Comparison of ENCODE assay signal across 9 cellular contexts in the genomic region with DNA sequence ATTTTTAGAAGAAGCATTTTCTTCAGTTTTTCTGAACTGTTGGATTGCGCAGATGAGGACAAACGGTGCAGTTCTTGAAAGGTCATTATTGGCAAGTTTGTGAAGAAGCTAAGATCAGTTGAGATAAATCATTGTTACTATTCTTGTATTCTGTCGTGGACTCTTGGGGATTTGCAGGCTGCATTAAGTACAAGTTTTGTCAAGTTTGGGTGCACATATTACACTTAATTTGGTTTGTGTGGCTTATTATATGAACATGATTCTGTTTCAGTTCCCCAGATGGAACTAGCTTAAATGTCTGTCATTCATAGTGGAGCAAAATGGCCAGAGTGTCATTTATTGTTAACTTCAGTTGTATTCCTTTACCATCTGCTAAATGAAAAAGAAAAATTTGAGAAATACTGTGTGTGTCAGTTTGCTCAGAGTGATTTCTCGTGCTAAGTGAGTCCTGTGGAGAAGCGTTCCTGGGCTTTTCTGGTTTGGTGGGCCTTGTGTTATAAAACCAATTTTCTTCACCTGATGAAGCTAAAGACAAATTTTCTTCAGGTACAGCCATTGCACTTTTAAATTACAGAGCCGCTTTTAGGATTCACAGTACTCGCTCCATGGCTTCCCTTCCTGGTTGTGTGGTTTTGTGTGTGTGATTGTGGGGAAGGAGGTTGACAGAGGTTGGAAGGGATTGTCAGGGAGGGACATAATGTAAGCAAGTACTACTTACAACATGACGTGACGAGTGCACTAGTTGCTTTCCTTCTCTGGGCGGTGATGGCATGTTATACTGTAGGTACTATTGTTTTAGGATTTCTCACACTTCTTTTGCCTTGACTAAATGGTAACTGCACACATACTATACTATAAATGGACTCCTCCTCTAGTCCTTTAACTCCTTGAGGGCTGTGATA. TPM values are rescaled to one million over a fixed set of nuclear protein-coding genes. Genes with fewer than 3 reads are reported as not detected.
DNase-seq lines count a peak whose midpoint lies in the region; ATAC-seq, FAIRE-seq and TF ChIP-seq lines count a peak whose summit lies in the region.
"Had no signal": no experiment of that assay in that cellular context is flagged by ENCODE, and none has a peak within 500 bp of the region (broad histone marks: within the 10 kb centered on the region; RNA-seq: fewer than 3 reads in every experiment).

No MANE protein-coding gene starts in this region.

- H3K36me3 ChIP-seq in GM12878 (ENCODE audit: control insufficient read depth in 2 of 2, insufficient read depth in 2 of 2, low read length in 1 of 2): no peaks in the 10 kb centered on the region
- H3K36me3 ChIP-seq in mesendoderm (ENCODE audit: control insufficient read depth, insufficient read depth, low read length): no peaks in the 10 kb centered on the region

- H3K79me2 ChIP-seq in GM12878 (ENCODE audit: control insufficient read depth, insufficient read depth, low read length): peaks cover 59% of the 10 kb centered on the region
- H3K79me2 ChIP-seq in mesendoderm (ENCODE audit: control insufficient read depth, insufficient read depth, low read length): peaks cover 54% of the 10 kb centered on the region

- H3K4me3 Mint-ChIP-seq in stimulated activated naive CD8-positive, alpha-beta T cell treated with anti-CD3 and anti-CD28 coated beads, Interleukin-15, Interleukin-2, amounts not matched to agents 100 ng/mL and 50 ng/mL, for 24 hours: peak overlapping the region; percentile 85

- TF ChIP-seq POLR2A in GM12878 (IDR thresholded peaks at IDR 0.05; ENCODE audit: low read depth, low read length): no peak

- SMC1A ChIA-PET in GM12878 (lab: Charles Lee; ENCODE audit: uncharacterized antibody, unreplicated experiment): interaction anchor here (0.8 to 6.9 kb wide), 19 partner anchors 12 to 107 kb away, joined by 3 to 70 read pairs (median 4); no protein-coding TSS in a partner anchor

- H3K9me3 Mint-ChIP-seq in stimulated activated naive CD8-positive, alpha-beta T cell treated with anti-CD3 and anti-CD28 coated beads, Interleukin-15, Interleukin-2, amounts not matched to agents 100 ng/mL and 50 ng/mL, for 24 hours: no peaks in the 10 kb centered on the region

- POLR2A ChIA-PET in GM12878 (lab: Charles Lee): interaction anchor here (0.7 to 5.6 kb wide), 11 partner anchors 16 to 93 kb away, joined by 3 to 47 read pairs (median 4); no protein-coding TSS in a partner anchor

- peak; percentile 74 for FAIRE-seq in GM12878 (lab: Jason Lieb, UNC)

- H3K27me3 ChIP-seq in GM12878 (replicated peaks in 1 of 2; ENCODE audit: control insufficient read depth in 2 of 2, insufficient read depth in 2 of 2, low read length in 1 of 2) (no peaks in the 10 kb centered on the region; a peak in 1 of 4 replicates), mesendoderm (ENCODE audit: insufficient read depth, low read length, poor library complexity) (no peaks in the 10 kb centered on the region)

- peaks cover 27% of the 10 kb centered on the region for H3K36me3 Mint-ChIP-seq in stimulated activated naive CD8-positive, alpha-beta T cell treated with anti-CD3 and anti-CD28 coated beads, Interleukin-15, Interleukin-2, amounts not matched to agents 100 ng/mL and 50 ng/mL, for 24 hours (ENCODE audit: low read depth)

- no peak overlapping the region for H3K18ac ChIP-seq in mesendoderm (ENCODE audit: low read length)

- intact Hi-C loops in GM12878 (cut with micrococcal nuclease; ENCODE audit: unreplicated experiment): loop anchor here (1.0 to 10.0 kb wide), 5 partner anchors 21 to 313 kb away; no protein-coding TSS in a partner anchor

- no peak overlapping the region for H2BK15ac ChIP-seq in mesendoderm (replicated peaks; ENCODE audit: low read depth)

- no peak for TF ChIP-seq CTCF in GM12878 (IDR thresholded peaks at IDR 0.05 in 2 of 3, conservative IDR thresholded peaks at IDR 0.05 in 1 of 3; ENCODE audit: control insufficient read depth in 2 of 3, extremely low read depth in 1 of 3, insufficient read depth in 1 of 3, low read depth in 3 of 3, low read length in 3 of 3)

- RAD21 ChIA-PET in GM12878 (lab: Charles Lee; ENCODE audit: unreplicated experiment): interaction anchor here (0.8 to 8.2 kb wide), 11 partner anchors 21 to 85 kb away, joined by 3 to 121 read pairs (median 7); no protein-coding TSS in a partner anchor

- no peak overlapping the region for H4K5ac ChIP-seq in mesendoderm (ENCODE audit: low read length)

- H3K4me1 Mint-ChIP-seq in stimulated activated naive CD8-positive, alpha-beta T cell treated with anti-CD3 and anti-CD28 coated beads, Interleukin-15, Interleukin-2, amounts not matched to agents 100 ng/mL and 50 ng/mL, for 24 hours (ENCODE audit: low read depth): peaks cover 72% of the 10 kb centered on the region

- no peak overlapping the region for H3K23ac ChIP-seq in mesendoderm (ENCODE audit: low read length)

- H3K4me1 ChIP-seq in GM12878 (ENCODE audit: control insufficient read depth, insufficient read depth, low read length): peaks cover 13% of the 10 kb centered on the region; the same call in 1 of the 2 replicates
- peaks cover 8% of the 10 kb centered on the region for H3K4me1 ChIP-seq in mesendoderm (ENCODE audit: control insufficient read depth, low read depth, low read length)

- BruUV-seq in GM12878 (replicated peaks; lab: Mats Ljungman, UMichigan): TSS peak; percentile 66

- H3K27me3 Mint-ChIP-seq in stimulated activated naive CD8-positive, alpha-beta T cell treated with anti-CD3 and anti-CD28 coated beads, Interleukin-15, Interleukin-2, amounts not matched to agents 100 ng/mL and 50 ng/mL, for 24 hours: no peaks in the 10 kb centered on the region

- peak overlapping the region; percentile 73 for H3K56ac ChIP-seq in mesendoderm (ENCODE audit: low read length)

- WGBS in GM12878 (ENCODE audit: insufficient coverage, insufficient replicate concordance, low lambda C conversion rate, missing lambda C conversion rate): 29% methylated on average over 10 of the region's 10 CpGs
- no CpG with 5 or more reads among the region's 10 CpGs for WGBS in mesendoderm (ENCODE audit: extremely low coverage, insufficient coverage, low lambda C conversion rate)

- no peaks in the 10 kb centered on the region for H4K20me1 ChIP-seq in GM12878 (ENCODE audit: control insufficient read depth, insufficient read depth)

- H3K4ac ChIP-seq in mesendoderm (ENCODE audit: low read depth, low read length): no peak overlapping the region

- H3K79me1 ChIP-seq in mesendoderm (ENCODE audit: low read length): peaks cover 6% of the 10 kb centered on the region

- peak overlapping the region; percentile 80 for H3K4me3 ChIP-seq in GM12878
- H3K4me3 ChIP-seq in mesendoderm (ENCODE audit: low read length): peak overlapping the region; percentile 3

- H3K9ac ChIP-seq in GM12878 (ENCODE audit: control insufficient read depth, insufficient read depth, low read length) (peak overlapping the region; percentile 74), mesendoderm (ENCODE audit: low read length) (peak overlapping the region; percentile 65)

- ATAC-seq in stimulated activated naive CD8-positive, alpha-beta T cell treated with anti-CD3 and anti-CD28 coated beads, Interleukin-15, Interleukin-2, amounts not matched to agents 100 U/mL and 50 U/mL, for 24 hours: no peak
- ATAC-seq in GM12878: peak; percentile 1; the same call in 1 of the 3 replicates
- no peak for ATAC-seq in HG02588 (IDR thresholded peaks at IDR 0.05; ENCODE audit: unreplicated experiment)
- no peak for ATAC-seq in activated CD4-positive, CD25-positive, alpha-beta regulatory T cell treated with anti-CD3 and anti-CD28 coated beads, Interleukin-2, amount 50 U/mL, for 24 hours

- H3K4me2 ChIP-seq in GM12878 (ENCODE audit: control insufficient read depth, insufficient read depth): peak overlapping the region; percentile 76
- peak overlapping the region; percentile 59 for H3K4me2 ChIP-seq in mesendoderm (ENCODE audit: low read length)

- CTCF ChIA-PET in GM12878 (lab: Yijun Ruan, JAX): interaction anchor here (1.0 to 6.8 kb wide), 8 partner anchors 22 to 107 kb away, joined by 3 to 80 read pairs (median 6); no protein-coding TSS in a partner anchor

- TF ChIP-seq RAD21 in GM12878 (IDR thresholded peaks at IDR 0.05; ENCODE audit: insufficient read depth, low read depth, low read length): no peak

- peak overlapping the region; percentile 27 for H2AK5ac ChIP-seq in mesendoderm (ENCODE audit: low read length)

- H2BK5ac ChIP-seq in mesendoderm (ENCODE audit: low read length): no peak overlapping the region

- in situ Hi-C loops in GM12878 (cut with MboI): no loop called here

- DNase-seq in stimulated activated naive CD8-positive, alpha-beta T cell treated with anti-CD3 and anti-CD28 coated beads, Interleukin-15, Interleukin-2, amounts not matched to agents 100 U/mL and 50 U/mL, for 24 hours: no peak
- DNase-seq in GM12878 (ENCODE audit: low read depth, low spot score) (peak; percentile 48), mesendoderm (no peak), islet precursor cell (no peak), NCI-H1105 (lab: John Stamatoyannopoulos, UW) (no peak)
- DNase-seq: NCI-H2029 treated with DMSO at 0.1 percent for 48 hours had no signal

- peak overlapping the region; percentile 78 for H3K27ac ChIP-seq in GM12878 (ENCODE audit: control insufficient read depth, insufficient read depth)
- H3K27ac ChIP-seq in mesendoderm (ENCODE audit: low read depth, low read length): no peak overlapping the region

- no peak overlapping the region for H2BK120ac ChIP-seq in mesendoderm (ENCODE audit: low read depth, low read length)

- H3K27ac Mint-ChIP-seq in stimulated activated naive CD8-positive, alpha-beta T cell treated with anti-CD3 and anti-CD28 coated beads, Interleukin-15, Interleukin-2, amounts not matched to agents 100 ng/mL and 50 ng/mL, for 24 hours: peak overlapping the region; percentile 88

- no peak overlapping the region for H4K8ac ChIP-seq in mesendoderm (ENCODE audit: low read depth, low read length)

- no peak overlapping the region for H2AFZ ChIP-seq in GM12878 (ENCODE audit: control insufficient read depth, low read depth, low read length)

- no peaks in the 10 kb centered on the region for H3K9me3 ChIP-seq in GM12878 (replicated peaks; ENCODE audit: control insufficient read depth, insufficient read depth, low read length)

- peak; percentile 38 to 71; a peak in 3 of 4 replicates for TF ChIP-seq EP300 in GM12878 (IDR thresholded peaks at IDR 0.05; ENCODE audit: borderline replicate concordance in 1 of 2, control insufficient read depth in 1 of 2, low read depth in 2 of 2, low read length in 2 of 2)

RNA-seq across cellular contexts. Expression of gene AKAP13, which starts 1.7 kb away (rescaled TPM):
- total RNA-seq in GM12878 (2013; cell fraction: nucleolus; rRNA removed): 399 and 407 TPM in 2 replicates
- 59.1 and 59.6 TPM in 2 replicates for total RNA-seq in GM12878 (2014; rRNA removed)
- 63.4 and 65.5 TPM in 2 replicates for total RNA-seq in GM12878 (2014; rRNA removed; fragmentation: Illumina TruSeq; extraction: Trizol)
- total RNA-seq in GM12878 (2021): 67.0 and 74.9 TPM in 2 replicates
- polyA plus RNA-seq in GM12878 (2011; ENCODE audit: low read depth): 39.2 TPM
- 29.7 and 36.3 TPM in 2 replicates for polyA plus RNA-seq in GM12878 (2011; rRNA removed)
- 40.3 and 63.4 TPM in 2 replicates for polyA plus RNA-seq in GM12878 (2011; cell fraction: cytosol; rRNA removed)
- 75.9 and 95.9 TPM in 2 replicates for polyA plus RNA-seq in GM12878 (2011; cell fraction: nucleus; rRNA removed)
- 56.2 and 76.5 TPM in 2 replicates for polyA plus RNA-seq in GM12878 (2012)
- 55.8 and 56.2 TPM in 2 replicates for polyA plus RNA-seq in GM12878 (2014; fragmentation: Illumina TruSeq; extraction: Trizol)
- polyA plus RNA-seq in GM12878 (2014; fragmentation: Nextera tagmentation; extraction: Ambion mirVana): 10 to 100 TPM; 14.4 to 21.5 TPM
- 41.4 and 42.3 TPM in 2 replicates for polyA plus RNA-seq in GM12878 (2014; rRNA removed)
- 10 to 100 TPM; 54.5 to 56.3 TPM for polyA plus RNA-seq in GM12878 (2016; fragmentation: Nextera tagmentation; extraction: Ambion mirVana)
- 110 and 178 TPM in 2 replicates for polyA minus RNA-seq in GM12878 (2011; rRNA and poly(A)+ RNA removed)
- polyA minus RNA-seq in GM12878 (2011; cell fraction: cytosol; rRNA and poly(A)+ RNA removed): 61.3 and 76.6 TPM in 2 replicates
- 119 and 203 TPM in 2 replicates for polyA minus RNA-seq in GM12878 (2011; cell fraction: nucleus; rRNA and poly(A)+ RNA removed)
- 23.0 TPM for polyA plus RNA-seq in mesendoderm (2013, experiment 1 of 2)
- 24.9 TPM for polyA plus RNA-seq in mesendoderm (2013, experiment 2 of 2)
